Comparison of ENCODE assay signal across 24 cellular contexts in genomic region chrX:125710403-125711062, GRCh38.
"Had no signal": no experiment of that assay in that cellular context is flagged by ENCODE, and none has a peak within 500 bp of the region (broad histone marks: within the 10 kb centered on the region; RNA-seq: fewer than 3 reads in every experiment).

No MANE protein-coding gene starts in this region.

- H3K4me1 Mint-ChIP-seq: activated CD4-positive, alpha-beta memory T cell treated with anti-CD3 and anti-CD28 coated beads, Interleukin-2, amount 10 ng/mL, durations not matched to agents 7 days and 5 days; activated CD4-positive, alpha-beta T cell treated with anti-CD3 and anti-CD28 coated beads for 36 hours; activated naive CD4-positive, alpha-beta T cell treated with anti-CD3 and anti-CD28 coated beads, Interleukin-2, amount 10 ng/mL, durations not matched to agents 7 days and 5 days; activated naive CD8-positive, alpha-beta T cell treated with anti-CD3 and anti-CD28 coated beads for 36 hours; activated T-helper 17 cell treated with anti-CD3 and anti-CD28 coated beads, Interleukin-2, amount 50 U/mL, for 72 hours had no signal

- H3K4me3 ChIP-seq: cardiac muscle cell, SK-N-MC had no signal

- H3K27me3 ChIP-seq: brain microvascular endothelial cell, cardiac muscle cell had no signal

- H3K9me3 Mint-ChIP-seq: activated CD4-positive, alpha-beta memory T cell treated with anti-CD3 and anti-CD28 coated beads, Interleukin-2, amount 10 ng/mL, durations not matched to agents 7 days and 5 days; activated naive CD4-positive, alpha-beta T cell treated with anti-CD3 and anti-CD28 coated beads, Interleukin-2, amount 10 ng/mL, durations not matched to agents 7 days and 5 days; activated naive CD8-positive, alpha-beta T cell treated with anti-CD3 and anti-CD28 coated beads for 36 hours; activated T-helper 17 cell treated with anti-CD3 and anti-CD28 coated beads, Interleukin-2, amount 50 U/mL, for 72 hours had no signal

- H3K27ac ChIP-seq: brain microvascular endothelial cell, cardiac muscle cell, SK-N-MC, VCaP had no signal

- H3K36me3 ChIP-seq: brain microvascular endothelial cell, cardiac muscle cell had no signal

- H3K27ac Mint-ChIP-seq: activated CD4-positive, alpha-beta memory T cell treated with anti-CD3 and anti-CD28 coated beads, Interleukin-2, amount 10 ng/mL, durations not matched to agents 7 days and 5 days; activated CD4-positive, alpha-beta T cell treated with anti-CD3 and anti-CD28 coated beads for 36 hours; activated naive CD4-positive, alpha-beta T cell treated with anti-CD3 and anti-CD28 coated beads, Interleukin-2, amount 10 ng/mL, durations not matched to agents 7 days and 5 days; activated naive CD8-positive, alpha-beta T cell treated with anti-CD3 and anti-CD28 coated beads for 36 hours; activated T-helper 17 cell treated with anti-CD3 and anti-CD28 coated beads, Interleukin-2, amount 50 U/mL, for 72 hours had no signal

- H3K36me3 Mint-ChIP-seq: activated naive CD4-positive, alpha-beta T cell treated with anti-CD3 and anti-CD28 coated beads, Interleukin-2, amount 10 ng/mL, durations not matched to agents 7 days and 5 days; activated naive CD8-positive, alpha-beta T cell treated with anti-CD3 and anti-CD28 coated beads for 36 hours had no signal

- H3K27me3 Mint-ChIP-seq: activated CD4-positive, alpha-beta memory T cell treated with anti-CD3 and anti-CD28 coated beads, Interleukin-2, amount 10 ng/mL, durations not matched to agents 7 days and 5 days; activated CD4-positive, alpha-beta T cell treated with anti-CD3 and anti-CD28 coated beads for 36 hours; activated naive CD4-positive, alpha-beta T cell treated with anti-CD3 and anti-CD28 coated beads, Interleukin-2, amount 10 ng/mL, durations not matched to agents 7 days and 5 days; activated naive CD8-positive, alpha-beta T cell treated with anti-CD3 and anti-CD28 coated beads for 36 hours; activated T-helper 17 cell treated with anti-CD3 and anti-CD28 coated beads, Interleukin-2, amount 50 U/mL, for 72 hours had no signal

- ATAC-seq: activated CD4-positive, alpha-beta T cell treated with anti-CD3 and anti-CD28 coated beads for 36 hours; activated T-helper 17 cell treated with anti-CD3 and anti-CD28 coated beads, Interleukin-2, amount 50 U/mL, for 72 hours had no signal

- H3K4me3 Mint-ChIP-seq: activated CD4-positive, alpha-beta memory T cell treated with anti-CD3 and anti-CD28 coated beads, Interleukin-2, amount 10 ng/mL, durations not matched to agents 7 days and 5 days; activated CD4-positive, alpha-beta T cell treated with anti-CD3 and anti-CD28 coated beads for 36 hours; activated naive CD4-positive, alpha-beta T cell treated with anti-CD3 and anti-CD28 coated beads, Interleukin-2, amount 10 ng/mL, durations not matched to agents 7 days and 5 days; activated naive CD8-positive, alpha-beta T cell treated with anti-CD3 and anti-CD28 coated beads for 36 hours; activated T-helper 17 cell treated with anti-CD3 and anti-CD28 coated beads, Interleukin-2, amount 50 U/mL, for 72 hours had no signal

- DNase-seq: activated CD4-positive, alpha-beta memory T cell treated with anti-CD3 and anti-CD28 coated beads, Interleukin-2, amount 10 ng/mL, durations not matched to agents 7 days and 5 days; activated CD4-positive, alpha-beta T cell treated with anti-CD3 and anti-CD28 coated beads for 36 hours; activated CD4-positive, alpha-beta T cell treated with anti-CD3 and anti-CD28 coated beads, Interleukin-2, amount 50 U/mL, for 1 hour; activated gamma-delta T cell treated with Interleukin-2 at 50 U/mL for 16 hours; activated naive CD4-positive, alpha-beta T cell treated with anti-CD3 and anti-CD28 coated beads, Interleukin-2, amount 10 ng/mL, durations not matched to agents 7 days and 5 days; activated naive CD8-positive, alpha-beta T cell treated with anti-CD3 and anti-CD28 coated beads for 36 hours; activated T-cell treated with anti-CD3 and anti-CD28 coated beads for 4 hours; activated T-cell treated with anti-CD3 and anti-CD28 coated beads, Interleukin-2, amount 50 U/mL, for 48 hours; brain microvascular endothelial cell; KBM-7; NCI-H1048; NCI-H146; NCI-H187 treated with DMSO at 0.1 percent for 48 hours; NCI-H2081 treated with DMSO at 0.1 percent for 48 hours; NCI-H2171; NCI-H2227 treated with DMSO at 0.1 percent for 48 hours; NCI-H446 treated with DMSO at 0.1 percent for 48 hours; NCI-H524 treated with DMSO at 0.1 percent for 48 hours; NCI-H748 treated with DMSO at 0.1 percent for 48 hours; T-helper 1 cell had no signal
